In the genomic region with DNA sequence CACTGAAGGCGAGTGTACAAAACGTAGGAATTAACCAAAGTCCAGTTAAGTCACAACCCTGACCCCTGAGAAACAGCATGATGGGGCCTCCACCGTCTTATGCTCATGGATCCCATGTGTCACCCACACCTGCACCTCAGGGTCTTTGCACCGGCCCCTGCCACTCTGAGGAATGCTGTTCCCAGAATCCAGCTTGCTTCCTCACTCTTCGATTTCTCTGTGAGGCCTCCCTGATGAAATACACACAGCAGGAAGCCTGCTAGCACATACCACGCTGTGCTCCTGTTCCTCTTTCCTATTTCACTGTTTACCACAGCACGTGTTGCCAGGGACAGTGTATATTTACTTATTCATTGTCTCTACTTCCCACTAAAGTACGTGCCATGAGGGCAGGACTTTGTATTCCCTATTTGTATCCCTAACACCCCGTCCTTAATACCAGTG, we compare ENCODE assay signal across 8 cellular contexts. TPM values are rescaled to one million over a fixed set of nuclear protein-coding genes. Genes with fewer than 3 reads are reported as not detected.
DNase-seq lines count a peak whose midpoint lies in the region; ATAC-seq and TF ChIP-seq lines count a peak whose summit lies in the region.
"Not testable (repeated sequence)": the region's sequence is repeated elsewhere in the genome, so short reads cannot be mapped to it uniquely, and the experiment has no call there.

No MANE protein-coding gene starts in this region.

- intact Hi-C loops in Panc1 (cut with micrococcal nuclease; ENCODE audit: unreplicated experiment); Right ventricle myocardium inferior (cut with DNase I); right cardiac atrium (cut with DNase I): not testable (repeated sequence)

- not testable (repeated sequence) for TF ChIP-seq EP300 in upper lobe of left lung (IDR thresholded peaks at IDR 0.05)

- CTCF ChIA-PET in Panc1 (lab: Charles Lee): not testable (repeated sequence)

- H3K4me1 ChIP-seq in Panc1 (ENCODE audit: control insufficient read depth, insufficient read depth, low read length); right cardiac atrium (ENCODE audit: control insufficient read depth, insufficient read depth, low read length); upper lobe of left lung: not testable (repeated sequence)

- in situ Hi-C loops in KBM-7 (cut with MboI; ENCODE audit: low pct_unique_long_range_greater_than_20kb, low sequenced_read_pairs); Panc1 (cut with HindIII; ENCODE audit: low pct_unique_long_range_greater_than_20kb, low sequenced_read_pairs); brain microvascular endothelial cell (cut with HindIII; ENCODE audit: low pct_ligation_motif_present, low sequenced_read_pairs): not testable (repeated sequence)

- not testable (repeated sequence) for H3K4me3 ChIP-seq in Panc1 (ENCODE audit: low read depth in 2 of 2, low read length in 2 of 2); brain microvascular endothelial cell (ENCODE audit: low read depth, low read length); right cardiac atrium (ENCODE audit: low read length); upper lobe of left lung

- WGBS in right cardiac atrium: 79% methylated on average over 9 of the region's 9 CpGs
- WGBS in upper lobe of left lung, 2 donors: 68 to 72% methylated on average over 9 of the region's 9 CpGs

- ATAC-seq in Panc1: not testable (repeated sequence)
- ATAC-seq in Right ventricle myocardium inferior (peak; percentile 51), right cardiac atrium (peak; percentile 31 to 56), upper lobe of left lung (ENCODE audit: low FRiP score in 2 of 2) (peak; percentile 39 to 65)

- TF ChIP-seq CTCF in GM10266 (IDR thresholded peaks at IDR 0.05; ENCODE audit: control insufficient read depth, insufficient read depth, low read depth, missing control alignments); Panc1 (IDR thresholded peaks at IDR 0.05); brain microvascular endothelial cell (IDR thresholded peaks at IDR 0.05; ENCODE audit: low read depth, low read length, missing control alignments); upper lobe of left lung (IDR thresholded peaks at IDR 0.05): not testable (repeated sequence)

- POLR2A ChIA-PET in Panc1 (lab: Charles Lee): not testable (repeated sequence)

- BruUV-seq in Panc1 (replicated peaks; lab: Mats Ljungman, UMichigan): TSS peak; percentile 64

- not testable (repeated sequence) for H3K27ac ChIP-seq in Panc1 (ENCODE audit: low read length); brain microvascular endothelial cell; right cardiac atrium (ENCODE audit: low read length); upper lobe of left lung

- not testable (repeated sequence) for H3K27me3 ChIP-seq in Panc1 (ENCODE audit: control insufficient read depth, insufficient read depth, low read length); brain microvascular endothelial cell (replicated peaks); right cardiac atrium (ENCODE audit: control insufficient read depth, insufficient read depth); upper lobe of left lung

- H3K9me3 ChIP-seq in Panc1 (ENCODE audit: control insufficient read depth, insufficient read depth, low read depth, low read length); right cardiac atrium (ENCODE audit: control insufficient read depth, low read length); upper lobe of left lung: not testable (repeated sequence)

- not testable (repeated sequence) for TF ChIP-seq POLR2A in upper lobe of left lung (IDR thresholded peaks at IDR 0.05)

- not testable (repeated sequence) for H3K36me3 ChIP-seq in Panc1 (ENCODE audit: control insufficient read depth, insufficient read depth, low read length); brain microvascular endothelial cell (replicated peaks)
- peaks cover 4 to 41% (median 11%) of the 10 kb centered on the region in 4 donors for H3K36me3 ChIP-seq in upper lobe of left lung

- DNase-seq in GM10266 (ENCODE audit: extremely low spot score) (peak; percentile 2), KBM-7 (peak; percentile 43), brain microvascular endothelial cell (peak; percentile 17), medulla oblongata (ENCODE audit: extremely low spot score) (peak; percentile 1)
- not testable (repeated sequence) for DNase-seq in Panc1 (ENCODE audit: low read depth, low spot score); Right ventricle myocardium inferior (ENCODE audit: missing footprints); right cardiac atrium; upper lobe of left lung

RNA-seq across cellular contexts. Expression of a gene that starts 33.4 kb away (rescaled TPM):
- 67.0 TPM for total RNA-seq in Panc1 (2021; ENCODE audit: unreplicated experiment)
- polyA plus RNA-seq in Panc1 (2012; ENCODE audit: insufficient read length): 35.5 TPM
- total RNA-seq in Right ventricle myocardium inferior: 41.4 TPM
- total RNA-seq in right cardiac atrium: 100 to 1,000 TPM in 3 of 4 donors, 10 to 100 TPM in 1; 64.8 to 242 (median 159) TPM
- 32.8 TPM for polyA plus RNA-seq in right cardiac atrium
- 10 to 100 TPM; 43.1 to 79.6 (median 55.6) TPM for total RNA-seq in upper lobe of left lung
